In genomic region chr1:44678626-44679025, GRCh38 we compare ENCODE assay signal across 27 cellular contexts. TPM values are rescaled to one million over a fixed set of nuclear protein-coding genes. Genes with fewer than 3 reads are reported as not detected.
"Had no signal": no experiment of that assay in that cellular context is flagged by ENCODE, and none has a peak within 500 bp of the region (broad histone marks: within the 10 kb centered on the region; RNA-seq: fewer than 3 reads in every experiment).

No MANE protein-coding gene starts in this region.

- FAIRE-seq: bronchial epithelial cell had no signal

- H3K27me3 ChIP-seq: Peyer's patch had no signal

- H3K9me3 Mint-ChIP-seq: activated naive CD4-positive, alpha-beta T cell treated with anti-CD3 and anti-CD28 coated beads, Interleukin-2, amount 50 U/mL, for 24 hours; activated T-cell treated with anti-CD3 and anti-CD28 coated beads, Interleukin-2, amount 50 U/mL, for 24 hours; activated T-helper 1 cell treated with anti-CD3 and anti-CD28 coated beads, Interleukin-12 subunit alpha, Interleukin-12 subunit beta, Interleukin-2, Interleukin-4 antibody, amounts not matched to agents 30 ng/mL and 10 ng/mL and 1 ng/mL, durations not matched to agents 14 hours and 24 hours and 36 hours; central memory CD8-positive, alpha-beta T cell; WTC11 had no signal

- DNase-seq: activated CD4-positive, alpha-beta T cell treated with anti-CD3 and anti-CD28 coated beads for 48 hours; activated CD4-positive, alpha-beta T cell treated with anti-CD3 and anti-CD28 coated beads, Interleukin-2, amount 50 U/mL, for 4 hours; activated CD4-positive, CD25-positive, alpha-beta regulatory T cell treated with anti-CD3 and anti-CD28 coated beads, Interleukin-2, amount 50 U/mL, for 72 hours; activated CD8-positive, alpha-beta T cell treated with anti-CD3 and anti-CD28 coated beads, Interleukin-2, amount 10 ng/mL, durations not matched to agents 7 days and 5 days; activated effector memory CD4-positive, alpha-beta T cell treated with Interleukin-2 at 50 U/mL for 16 hours; activated naive CD4-positive, alpha-beta T cell; activated T-cell treated with anti-CD3 and anti-CD28 coated beads, Interleukin-2, amount 50 U/mL, for 24 hours; aorta; Kasumi-1; NCI-H1048; NCI-H1930; NCI-H2107; NCI-H2171 treated with DMSO at 0.1 percent for 48 hours; NCI-H226; NCI-H526 treated with DMSO at 0.1 percent for 48 hours; NCI-H82; NK-92 treated with Interleukin-12 subunit alpha and Interleukin-12 subunit beta, amount 100 ng/mL, for 24 hours; SHP77 treated with DMSO at 0.1 percent for 48 hours; T-helper 17 cell; T-helper 9 cell had no signal

- H3K4me3 Mint-ChIP-seq: activated CD8-positive, alpha-beta T cell treated with anti-CD3 and anti-CD28 coated beads, Interleukin-2, amount 10 ng/mL, durations not matched to agents 7 days and 5 days; activated naive CD4-positive, alpha-beta T cell treated with anti-CD3 and anti-CD28 coated beads, Interleukin-2, amount 50 U/mL, for 24 hours; activated T-cell treated with anti-CD3 and anti-CD28 coated beads, Interleukin-2, amount 50 U/mL, for 24 hours; activated T-helper 1 cell treated with anti-CD3 and anti-CD28 coated beads, Interleukin-12 subunit alpha, Interleukin-12 subunit beta, Interleukin-2, Interleukin-4 antibody, amounts not matched to agents 30 ng/mL and 10 ng/mL and 1 ng/mL, durations not matched to agents 14 hours and 24 hours and 36 hours; central memory CD8-positive, alpha-beta T cell; T-helper 17 cell; WTC11 had no signal

- H3K27me3 Mint-ChIP-seq: activated naive CD4-positive, alpha-beta T cell treated with anti-CD3 and anti-CD28 coated beads, Interleukin-2, amount 50 U/mL, for 24 hours; activated T-cell treated with anti-CD3 and anti-CD28 coated beads, Interleukin-2, amount 50 U/mL, for 24 hours; central memory CD8-positive, alpha-beta T cell; T-helper 17 cell had no signal

- H3K36me3 Mint-ChIP-seq: activated naive CD4-positive, alpha-beta T cell treated with anti-CD3 and anti-CD28 coated beads, Interleukin-2, amount 50 U/mL, for 24 hours had no signal

- ATAC-seq: activated CD8-positive, alpha-beta T cell treated with anti-CD3 and anti-CD28 coated beads, Interleukin-2, amount 10 ng/mL, durations not matched to agents 7 days and 5 days; T-helper 17 cell; WTC11 had no signal

- H3K4me3 ChIP-seq: Peyer's patch had no signal

- H3K36me3 ChIP-seq: Peyer's patch had no signal

- H3K27ac Mint-ChIP-seq: activated CD8-positive, alpha-beta T cell treated with anti-CD3 and anti-CD28 coated beads, Interleukin-2, amount 10 ng/mL, durations not matched to agents 7 days and 5 days; activated naive CD4-positive, alpha-beta T cell treated with anti-CD3 and anti-CD28 coated beads, Interleukin-2, amount 50 U/mL, for 24 hours; activated T-cell treated with anti-CD3 and anti-CD28 coated beads, Interleukin-2, amount 50 U/mL, for 24 hours; activated T-helper 1 cell treated with anti-CD3 and anti-CD28 coated beads, Interleukin-12 subunit alpha, Interleukin-12 subunit beta, Interleukin-2, Interleukin-4 antibody, amounts not matched to agents 30 ng/mL and 10 ng/mL and 1 ng/mL, durations not matched to agents 14 hours and 24 hours and 36 hours; T-helper 17 cell; WTC11 had no signal

- H3K9me3 ChIP-seq: Peyer's patch had no signal

RNA-seq across cellular contexts. Expression of gene ARMH1, which starts 4.1 kb away (rescaled TPM):
- total RNA-seq: bronchial epithelial cell had no signal

RNA-seq across cellular contexts. Expression of gene RNU5D-1, which starts 52.3 kb away (rescaled TPM):
- total RNA-seq: activated CD8-positive, alpha-beta T cell treated with anti-CD3 and anti-CD28 coated beads, Interleukin-2, amount 10 ng/mL, durations not matched to agents 7 days and 5 days; activated T-helper 1 cell treated with anti-CD3 and anti-CD28 coated beads, Interleukin-12 subunit alpha, Interleukin-12 subunit beta, Interleukin-2, Interleukin-4 antibody, amounts not matched to agents 30 ng/mL and 10 ng/mL and 1 ng/mL, durations not matched to agents 14 hours and 24 hours and 36 hours; aorta; bronchial epithelial cell; NCI-H460; Peyer's patch; T-helper 17 cell; WTC11 had no signal
- polyA plus RNA-seq: aorta had no signal
